Comparison of ENCODE assay signal across 19 cellular contexts in the genomic region with DNA sequence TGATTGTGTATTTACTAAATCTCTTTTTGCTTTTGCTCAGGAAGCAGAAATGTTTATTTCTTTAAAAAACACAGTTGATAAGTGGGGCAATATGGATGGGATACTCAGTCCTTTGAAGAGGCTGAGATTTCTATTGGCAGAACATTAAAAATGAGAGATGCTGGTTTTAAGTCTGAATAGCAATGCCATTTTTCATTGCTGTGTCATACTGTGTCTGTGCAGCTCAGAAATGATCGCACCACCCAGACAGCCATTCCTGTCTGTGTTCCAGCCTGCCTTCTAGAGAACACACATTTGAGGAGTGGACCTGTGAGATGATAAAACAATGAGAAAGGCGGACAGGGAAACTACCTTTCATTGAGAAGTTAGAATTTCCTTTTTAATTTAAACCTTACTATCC.
A peak's percentile ranks its signal among the peaks of the same experiment; 100 is the strongest.
DNase-seq lines count a peak whose midpoint lies in the region; TF ChIP-seq lines count a peak whose summit lies in the region.
"Had no signal": no experiment of that assay in that cellular context is flagged by ENCODE, and none has a peak within 500 bp of the region (broad histone marks: within the 10 kb centered on the region; RNA-seq: fewer than 3 reads in every experiment).

No MANE protein-coding gene starts in this region.

- peaks cover 7% of the 10 kb centered on the region for H3K9me3 Mint-ChIP-seq in chondrocyte (ENCODE audit: low read depth)
- H3K9me3 Mint-ChIP-seq: immature natural killer cell had no signal

- peak; percentile 50 for DNase-seq in AG08395 (ENCODE audit: low spot score)
- DNase-seq in HCEC 1CT = peak; percentile 60
- no peak for DNase-seq in chondrocyte (ENCODE audit: low spot score)
- DNase-seq in iris pigment epithelial cell (ENCODE audit: low read depth) = peak; percentile 63
- DNase-seq in NCI-H526 treated with DMSO at 0.1 percent for 48 hours (lab: John Stamatoyannopoulos, UW) = no peak
- no peak for DNase-seq in NCI-H82 treated with DMSO at 0.1 percent for 48 hours (lab: John Stamatoyannopoulos, UW; ENCODE audit: unreplicated experiment)
- no peak for DNase-seq in hippocampal formation (lab: John Stamatoyannopoulos, UW)
- DNase-seq in NCI-H1092 treated with DMSO at 0.1 percent for 48 hours (lab: John Stamatoyannopoulos, UW) = no peak
- DNase-seq: ACHN; activated CD4-positive, alpha-beta T cell treated with anti-CD3 and anti-CD28 coated beads for 1 hour; activated gamma-delta T cell treated with Interleukin-2 at 50 U/mL for 16 hours; immature natural killer cell; KG1; naive B cell; NCI-H146; NCI-H510A treated with DMSO at 0.1 percent for 48 hours; nucleus accumbens; stimulated activated CD4-positive, alpha-beta T cell treated with anti-CD3 and anti-CD28 coated beads, Interleukin-1b, Interleukin-23, amount 100 ng/mL, for 48 hours had no signal

- H3K36me3 Mint-ChIP-seq in chondrocyte (ENCODE audit: low read depth) = no peaks in the 10 kb centered on the region
- H3K36me3 Mint-ChIP-seq: immature natural killer cell, naive B cell, type B pancreatic cell had no signal

- H3K4me1 Mint-ChIP-seq in chondrocyte (ENCODE audit: low read depth) = peaks cover 56% of the 10 kb centered on the region
- H3K4me1 Mint-ChIP-seq: immature natural killer cell, naive B cell had no signal

- H3K27me3 Mint-ChIP-seq in chondrocyte (ENCODE audit: low read depth) = no peaks in the 10 kb centered on the region
- H3K27me3 Mint-ChIP-seq: type B pancreatic cell had no signal

- H3K4me3 Mint-ChIP-seq in chondrocyte (ENCODE audit: unreplicated experiment) = no peak overlapping the region
- H3K4me3 Mint-ChIP-seq: immature natural killer cell, naive B cell, type B pancreatic cell had no signal

- peak overlapping the region; percentile 64 for H3K27ac Mint-ChIP-seq in chondrocyte (ENCODE audit: unreplicated experiment)
- H3K27ac Mint-ChIP-seq: immature natural killer cell, naive B cell, type B pancreatic cell had no signal

- no peak for TF ChIP-seq CTCF in chondrocyte (IDR thresholded peaks at IDR 0.05)

Comparison
In these comparisons a context has a peak if more than half of its experiments do, and no peak if none do; other contexts are left out.
1. DNase-seq: peak in AG08395 (single experiment), HCEC 1CT (single experiment) and iris pigment epithelial cell (single experiment); none in chondrocyte (single experiment), NCI-H526 treated with DMSO at 0.1 percent for 48 hours (single experiment), NCI-H82 treated with DMSO at 0.1 percent for 48 hours (single experiment), hippocampal formation (0 of 2) and NCI-H1092 treated with DMSO at 0.1 percent for 48 hours (single experiment).